In genomic region chr16:25118851-25119584, GRCh38 we compare ENCODE assay signal across 15 cellular contexts.
"Had no signal": no experiment of that assay in that cellular context is flagged by ENCODE, and none has a peak within 500 bp of the region (broad histone marks: within the 10 kb centered on the region; RNA-seq: fewer than 3 reads in every experiment).

No MANE protein-coding gene starts in this region.

- H3K27me3 Mint-ChIP-seq: activated B cell treated with CpG ODN at 0.5 μM for 24 hours; stimulated activated memory B cell treated with anti-CD40 and anti-IgM and Interleukin-4, amounts not matched to agents 10 μg/mL and 1 μg/mL and 100 μg/mL, for 72 hours had no signal

- H3K27me3 ChIP-seq: adrenal gland, dorsolateral prefrontal cortex, left lung, thyroid gland, uterus had no signal

- H3K27ac ChIP-seq: adrenal gland, dorsolateral prefrontal cortex, left lung, thyroid gland, uterus had no signal

- H3K4me1 ChIP-seq: left lung, thyroid gland, uterus had no signal

- H3K9me3 Mint-ChIP-seq: activated B cell treated with CpG ODN at 0.5 μM for 24 hours; activated naive CD4-positive, alpha-beta T cell treated with anti-CD3 and anti-CD28 coated beads for 36 hours; activated T-helper 2 cell treated with anti-CD3 and anti-CD28 coated beads, Interferon-gamma antibody, Interleukin-2, Interleukin-4, amounts not matched to agents 10 μg/mL and 5 μg/mL and 100 μg/mL, durations not matched to agents 14 hours and 24 hours and 36 hours; neural crest cell; stimulated activated memory B cell treated with anti-CD40 and anti-IgM and Interleukin-4, amounts not matched to agents 10 μg/mL and 1 μg/mL and 100 μg/mL, for 72 hours had no signal

- H3K4me3 Mint-ChIP-seq: activated B cell treated with CpG ODN at 0.5 μM for 24 hours; activated naive CD4-positive, alpha-beta T cell treated with anti-CD3 and anti-CD28 coated beads for 36 hours; stimulated activated memory B cell treated with anti-CD40 and anti-IgM and Interleukin-4, amounts not matched to agents 10 μg/mL and 1 μg/mL and 100 μg/mL, for 72 hours had no signal

- ATAC-seq: esophagus mucosa; left lung; stimulated activated memory B cell treated with anti-CD40 and anti-IgM and Interleukin-4, amounts not matched to agents 10 μg/mL and 1 μg/mL and 100 μg/mL, for 72 hours had no signal

- H3K4me3 ChIP-seq: adrenal gland, dorsolateral prefrontal cortex, left lung, thyroid gland, uterus had no signal

- DNase-seq: activated B cell treated with CpG ODN at 0.5 μM for 24 hours; activated CD4-positive, alpha-beta T cell treated with anti-CD3 and anti-CD28 coated beads for 48 hours; activated naive CD4-positive, alpha-beta T cell treated with anti-CD3 and anti-CD28 coated beads for 36 hours; adrenal gland; dorsolateral prefrontal cortex; left lung; mesenchymal stem cell; retina; T-helper 2 cell; thyroid gland; uterus had no signal

- H3K9me3 ChIP-seq: adrenal gland, left lung, thyroid gland, uterus had no signal

- H3K36me3 ChIP-seq: adrenal gland, thyroid gland, uterus had no signal

- H3K27ac Mint-ChIP-seq: activated B cell treated with CpG ODN at 0.5 μM for 24 hours; activated T-helper 2 cell treated with anti-CD3 and anti-CD28 coated beads, Interferon-gamma antibody, Interleukin-2, Interleukin-4, amounts not matched to agents 10 μg/mL and 5 μg/mL and 100 μg/mL, durations not matched to agents 14 hours and 24 hours and 36 hours; stimulated activated memory B cell treated with anti-CD40 and anti-IgM and Interleukin-4, amounts not matched to agents 10 μg/mL and 1 μg/mL and 100 μg/mL, for 72 hours had no signal
